In genomic region chr4:2071252-2071911, GRCh38 we compare ENCODE assay signal across 2 cellular contexts.
TF ChIP-seq lines count a peak whose summit lies in the region.

No MANE protein-coding gene starts in this region.

TF ChIP-seq in HEK293, 187 proteins besides CTCF, POLR2A, EP300 and RAD21:
- 0 out of 2 replicates have a peak, but pooled peaks have one; percentile 4 for TF ChIP-seq ZFHX2 (tag by site-specific recombination; conservative IDR thresholded peaks at IDR 0.05)
- TF ChIP-seq ZIC2 (tag by site-specific recombination; IDR thresholded peaks at IDR 0.05) = peak; percentile 96
- peak; percentile 34; the same call in 1 of the 2 replicates for TF ChIP-seq ZBTB8A (tag by site-specific recombination; IDR thresholded peaks at IDR 0.05)
- TF ChIP-seq ZNF529 (tag by site-specific recombination; IDR thresholded peaks at IDR 0.05; ENCODE audit: insufficient replicate concordance) = no peak
- TF ChIP-seq ZNF701 (tag by site-specific recombination; IDR thresholded peaks at IDR 0.05) = no peak
- TF ChIP-seq ZNF580 (tag by site-specific recombination; IDR thresholded peaks at IDR 0.05) = no peak
- TF ChIP-seq ZNF600 (tag by site-specific recombination; IDR thresholded peaks at IDR 0.05) = peak; percentile 45; the same call in 1 of the 2 replicates
- no peak for TF ChIP-seq ZNF777 (tag by site-specific recombination; IDR thresholded peaks at IDR 0.05; ENCODE audit: borderline replicate concordance)
- TF ChIP-seq ZNF48 (tag by site-specific recombination; IDR thresholded peaks at IDR 0.05) = no peak
- TF ChIP-seq ZNF132 (tag by site-specific recombination; IDR thresholded peaks at IDR 0.05; ENCODE audit: borderline replicate concordance) = no peak
- TF ChIP-seq ZBTB44 (tag by site-specific recombination; IDR thresholded peaks at IDR 0.05) = no peak
- no peak for TF ChIP-seq HOXD13 (CRISPR knock-in tag; IDR thresholded peaks at IDR 0.05; ENCODE audit: borderline replicate concordance)
- TF ChIP-seq ZNF76 (tag by site-specific recombination; IDR thresholded peaks at IDR 0.05; ENCODE audit: borderline replicate concordance, low read depth) = 0 out of 2 replicates have a peak, but pooled peaks have one; percentile 42
- no peak for TF ChIP-seq PRDM6 (tag by site-specific recombination; IDR thresholded peaks at IDR 0.05)
- TF ChIP-seq KLF17 (tag by site-specific recombination; IDR thresholded peaks at IDR 0.05) = 0 out of 2 replicates have a peak, but pooled peaks have one; percentile 23
- TF ChIP-seq ZNF366 (tag by site-specific recombination; conservative IDR thresholded peaks at IDR 0.05) = 0 out of 2 replicates have a peak, but pooled peaks have one; percentile 11
- no peak for TF ChIP-seq ZNF707 (tag by site-specific recombination; IDR thresholded peaks at IDR 0.05)
- TF ChIP-seq GLIS2 (tag by site-specific recombination; IDR thresholded peaks at IDR 0.05) = peak; percentile 22; the same call in 1 of the 2 replicates
- TF ChIP-seq ZBTB17 (tag by site-specific recombination; IDR thresholded peaks at IDR 0.05) = no peak
- TF ChIP-seq ZNF341 (tag by site-specific recombination; IDR thresholded peaks at IDR 0.05; ENCODE audit: low read depth) = no peak
- TF ChIP-seq, protein P1, sequence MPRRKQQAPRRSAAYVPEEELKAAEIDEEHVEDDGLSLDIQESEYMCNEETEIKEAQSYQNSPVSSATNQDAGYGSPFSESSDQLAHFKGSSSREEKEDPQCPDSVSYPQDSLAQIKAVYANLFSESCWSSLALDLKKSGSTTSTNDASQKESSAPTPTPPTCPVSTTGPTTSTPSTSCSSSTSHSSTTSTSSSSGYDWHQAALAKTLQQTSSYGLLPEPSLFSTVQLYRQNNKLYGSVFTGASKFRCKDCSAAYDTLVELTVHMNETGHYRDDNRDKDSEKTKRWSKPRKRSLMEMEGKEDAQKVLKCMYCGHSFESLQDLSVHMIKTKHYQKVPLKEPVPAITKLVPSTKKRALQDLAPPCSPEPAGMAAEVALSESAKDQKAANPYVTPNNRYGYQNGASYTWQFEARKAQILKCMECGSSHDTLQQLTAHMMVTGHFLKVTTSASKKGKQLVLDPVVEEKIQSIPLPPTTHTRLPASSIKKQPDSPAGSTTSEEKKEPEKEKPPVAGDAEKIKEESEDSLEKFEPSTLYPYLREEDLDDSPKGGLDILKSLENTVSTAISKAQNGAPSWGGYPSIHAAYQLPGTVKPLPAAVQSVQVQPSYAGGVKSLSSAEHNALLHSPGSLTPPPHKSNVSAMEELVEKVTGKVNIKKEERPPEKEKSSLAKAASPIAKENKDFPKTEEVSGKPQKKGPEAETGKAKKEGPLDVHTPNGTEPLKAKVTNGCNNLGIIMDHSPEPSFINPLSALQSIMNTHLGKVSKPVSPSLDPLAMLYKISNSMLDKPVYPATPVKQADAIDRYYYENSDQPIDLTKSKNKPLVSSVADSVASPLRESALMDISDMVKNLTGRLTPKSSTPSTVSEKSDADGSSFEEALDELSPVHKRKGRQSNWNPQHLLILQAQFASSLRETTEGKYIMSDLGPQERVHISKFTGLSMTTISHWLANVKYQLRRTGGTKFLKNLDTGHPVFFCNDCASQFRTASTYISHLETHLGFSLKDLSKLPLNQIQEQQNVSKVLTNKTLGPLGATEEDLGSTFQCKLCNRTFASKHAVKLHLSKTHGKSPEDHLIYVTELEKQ (tag by site-specific recombination; IDR thresholded peaks at IDR 0.05; ENCODE audit: borderline replicate concordance) = no peak
- TF ChIP-seq REPIN1 (tag by site-specific recombination; IDR thresholded peaks at IDR 0.05; ENCODE audit: low read depth) = no peak
- no peak for TF ChIP-seq ZSCAN30 (tag by site-specific recombination; IDR thresholded peaks at IDR 0.05)
- TF ChIP-seq ZNF274 (IDR thresholded peaks at IDR 0.05; ENCODE audit: low read length) = no peak
- TF ChIP-seq ZNF274 (tag by site-specific recombination; IDR thresholded peaks at IDR 0.05; ENCODE audit: borderline replicate concordance) = no peak

TF ChIP-seq in H1, 55 proteins besides CTCF, POLR2A, EP300 and RAD21:
- peak; percentile 33; the same call in 1 of the 2 replicates for TF ChIP-seq TEAD4 (IDR thresholded peaks at IDR 0.05; ENCODE audit: low read depth, low read length)
- no peak for TF ChIP-seq TAF7 (optimal IDR thresholded peaks at IDR 0.05; ENCODE audit: borderline replicate concordance, low read depth, low read length)
